ENCODE assay signal across 8 cellular contexts in genomic region chr16:75402821-75403475, GRCh38. TPM values are rescaled to one million over a fixed set of nuclear protein-coding genes. Genes with fewer than 3 reads are reported as not detected.
DNase-seq lines count a peak whose midpoint lies in the region; ATAC-seq and TF ChIP-seq lines count a peak whose summit lies in the region.

No MANE protein-coding gene starts in this region.

- H3K4me3 Mint-ChIP-seq in stimulated activated memory B cell treated with anti-CD40 and anti-IgM and Interleukin-4, amounts not matched to agents 10 μg/mL and 1 μg/mL and 100 μg/mL, for 72 hours = no peak overlapping the region

- H3K4me1 ChIP-seq in ascending aorta (peaks cover 3 to 14% of the 10 kb centered on the region in 2 donors), tibial nerve (peaks cover 0 to 22% (median 5%) of the 10 kb centered on the region in 4 donors)

- no peaks in the 10 kb centered on the region for H3K9me3 Mint-ChIP-seq in stimulated activated memory B cell treated with anti-CD40 and anti-IgM and Interleukin-4, amounts not matched to agents 10 μg/mL and 1 μg/mL and 100 μg/mL, for 72 hours

- TF ChIP-seq POLR2A in tibial nerve (IDR thresholded peaks at IDR 0.05) = no peak

- no peak overlapping the region for H3K27ac Mint-ChIP-seq in stimulated activated memory B cell treated with anti-CD40 and anti-IgM and Interleukin-4, amounts not matched to agents 10 μg/mL and 1 μg/mL and 100 μg/mL, for 72 hours

- no peak for TF ChIP-seq EP300 in tibial nerve (IDR thresholded peaks at IDR 0.05)

- no peaks in the 10 kb centered on the region for H3K9me3 ChIP-seq in ascending aorta
- no peaks in the 10 kb centered on the region for H3K9me3 ChIP-seq in tibial nerve

- in situ Hi-C loops in KBM-7 (cut with MboI; ENCODE audit: low pct_unique_long_range_greater_than_20kb, low sequenced_read_pairs) = no loop called here

- peaks cover 27% of the 10 kb centered on the region for H3K36me3 Mint-ChIP-seq in stimulated activated memory B cell treated with anti-CD40 and anti-IgM and Interleukin-4, amounts not matched to agents 10 μg/mL and 1 μg/mL and 100 μg/mL, for 72 hours

- H3K27me3 Mint-ChIP-seq in stimulated activated memory B cell treated with anti-CD40 and anti-IgM and Interleukin-4, amounts not matched to agents 10 μg/mL and 1 μg/mL and 100 μg/mL, for 72 hours = no peaks in the 10 kb centered on the region

- DNase-seq in NOMO-1 treated with DMSO at 0.1 percent for 48 hours (lab: John Stamatoyannopoulos, UW; ENCODE audit: unreplicated experiment) = peak; percentile 17
- DNase-seq in NOMO-1 treated with dmso at 0.1 percent for 144 hours (lab: John Stamatoyannopoulos, UW; ENCODE audit: unreplicated experiment) = no peak
- DNase-seq in KBM-7 = peak; percentile 62
- DNase-seq in ascending aorta (ENCODE audit: low spot score in 2 of 2) = no peak
- DNase-seq in iris pigment epithelial cell (ENCODE audit: low read depth) = peak; percentile 66
- peak in 1 of 2 donors; percentile 28 for DNase-seq in tibial nerve (ENCODE audit: low spot score in 2 of 2)
- no peak for DNase-seq in stimulated activated CD4-positive, alpha-beta T cell treated with anti-CD3 and anti-CD28 coated beads, Interleukin-4, amount 100 ng/mL, for 1 hour

- no peak for ATAC-seq in stimulated activated memory B cell treated with anti-CD40 and anti-IgM and Interleukin-4, amounts not matched to agents 10 μg/mL and 1 μg/mL and 100 μg/mL, for 72 hours

- H3K4me1 Mint-ChIP-seq in stimulated activated memory B cell treated with anti-CD40 and anti-IgM and Interleukin-4, amounts not matched to agents 10 μg/mL and 1 μg/mL and 100 μg/mL, for 72 hours = no peaks in the 10 kb centered on the region

- H3K4me3 ChIP-seq in ascending aorta (no peak overlapping the region), tibial nerve (no peak overlapping the region)

- 34 to 37% methylated on average over 3 of the region's 3 CpGs for WGBS in tibial nerve, 2 donors

- H3K27ac ChIP-seq in ascending aorta (peak overlapping the region; percentile 83 to 86), tibial nerve (peak overlapping the region in 3 of 4 donors; percentile 58 to 69 (median 62))

- intact Hi-C loops in ascending aorta (cut with DNase I) = loop anchor here (1.0 kb wide), 3 partner anchors 165 to 204 kb away; no protein-coding TSS in a partner anchor

- H3K36me3 ChIP-seq in ascending aorta (peaks cover 0 to 3% of the 10 kb centered on the region in 2 donors), tibial nerve (peaks cover 0 to 29% (median 0%) of the 10 kb centered on the region in 3 donors)

- H3K27me3 ChIP-seq in ascending aorta = no peaks in the 10 kb centered on the region
- H3K27me3 ChIP-seq in tibial nerve = no peaks in the 10 kb centered on the region

- TF ChIP-seq CTCF in ascending aorta (IDR thresholded peaks at IDR 0.05) (peak; percentile 71 to 77 (median 73)), tibial nerve (IDR thresholded peaks at IDR 0.05) (peak; percentile 55 to 67 (median 61))

RNA-seq across cellular contexts. Expression of gene CFDP1, which starts 30.4 kb away (rescaled TPM):
- 8.3 TPM for total RNA-seq in ascending aorta
- 100 to 1,000 TPM in 1 of 4 donors, 10 to 100 TPM in 3; 35.6 to 120 (median 62.4) TPM for total RNA-seq in tibial nerve

Comparison
In these comparisons a context has a peak if more than half of its experiments do, and no peak if none do; other contexts are left out.
1. DNase-seq: peak in NOMO-1 treated with DMSO at 0.1 percent for 48 hours (single experiment), KBM-7 (single experiment) and iris pigment epithelial cell (single experiment); none in NOMO-1 treated with dmso at 0.1 percent for 144 hours (single experiment), ascending aorta (0 of 2) and stimulated activated CD4-positive, alpha-beta T cell treated with anti-CD3 and anti-CD28 coated beads, Interleukin-4, amount 100 ng/mL, for 1 hour (single experiment).